ENCODE assay signal across 8 cellular contexts in the genomic region with DNA sequence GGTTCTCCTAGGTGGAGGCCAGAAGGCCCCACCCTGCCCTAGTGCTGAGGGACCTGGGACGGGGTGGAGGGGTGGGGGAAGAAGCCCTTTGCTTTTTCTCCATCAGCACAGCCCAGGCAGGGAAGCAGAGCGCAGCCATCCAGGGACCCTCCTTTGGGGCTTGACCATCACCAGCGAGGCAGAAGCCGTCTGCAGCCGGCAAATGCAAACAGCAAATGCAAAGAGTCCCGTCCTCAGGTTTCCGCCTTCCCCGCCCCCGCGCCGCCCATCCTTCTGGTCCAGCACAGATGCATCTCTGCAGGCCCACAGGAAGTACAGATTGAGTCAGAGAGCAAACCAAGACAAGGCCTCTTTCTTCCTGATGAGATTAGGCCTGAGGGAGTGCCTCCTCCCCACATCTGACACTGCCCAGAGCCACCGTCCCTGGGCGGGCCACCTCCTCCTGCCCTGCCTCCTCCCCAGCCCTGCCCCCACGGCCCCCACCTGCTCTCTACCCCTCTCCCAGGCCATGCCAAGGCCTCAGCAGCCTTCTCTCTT. TPM values are rescaled to one million over a fixed set of nuclear protein-coding genes. Genes with fewer than 3 reads are reported as not detected.
DNase-seq lines count a peak whose midpoint lies in the region; ATAC-seq and TF ChIP-seq lines count a peak whose summit lies in the region.

No MANE protein-coding gene starts in this region.

- peak; percentile 16 for DNase-seq in AG04450 (ENCODE audit: low read depth, low spot score)
- no peak for DNase-seq in RWPE2 (ENCODE audit: low spot score)
- peak; percentile 91 for DNase-seq in cerebellar cortex (ENCODE audit: low spot score)
- peak; percentile 65 for DNase-seq in neural progenitor cell (ENCODE audit: low spot score)
- no peak for DNase-seq in left lobe of liver (ENCODE audit: low spot score)
- DNase-seq in NCI-H748 treated with DMSO at 0.1 percent for 48 hours (lab: John Stamatoyannopoulos, UW) = no peak

- H3K27ac Mint-ChIP-seq in neural progenitor cell = peak overlapping the region; percentile 90

- no peaks in the 10 kb centered on the region for H3K9me3 ChIP-seq in AG04450 (ENCODE audit: control insufficient read depth, insufficient read depth, low read length)
- H3K9me3 ChIP-seq in RWPE2 (ENCODE audit: severe bottlenecking) = no peaks in the 10 kb centered on the region
- H3K9me3 ChIP-seq in neural progenitor cell (ENCODE audit: low read depth) = no peaks in the 10 kb centered on the region

- H2AFZ ChIP-seq in neural progenitor cell (replicated peaks) = no peak overlapping the region

- no peaks in the 10 kb centered on the region for H3K79me2 ChIP-seq in neural progenitor cell (ENCODE audit: low read depth)

- H4K20me1 ChIP-seq in neural progenitor cell (ENCODE audit: low read depth) = no peaks in the 10 kb centered on the region

- no peak for TF ChIP-seq CTCF in AG04450 (IDR thresholded peaks at IDR 0.05; ENCODE audit: low read depth, low read length)
- no peak for TF ChIP-seq CTCF in RWPE2 (IDR thresholded peaks at IDR 0.05; ENCODE audit: poor library complexity, severe bottlenecking)
- TF ChIP-seq CTCF in neural progenitor cell (IDR thresholded peaks at IDR 0.05) = no peak

- ATAC-seq in HG03025 (IDR thresholded peaks at IDR 0.05; ENCODE audit: low FRiP score, unreplicated experiment) = peak; percentile 93
- ATAC-seq in RWPE2 (ENCODE audit: low read depth) = peak; percentile 93
- ATAC-seq in left lobe of liver = no peak

- H3K36me3 Mint-ChIP-seq in neural progenitor cell = no peaks in the 10 kb centered on the region

- H3K4me1 Mint-ChIP-seq in neural progenitor cell = peaks cover 59% of the 10 kb centered on the region

- H3K9ac ChIP-seq in neural progenitor cell = no peak overlapping the region

- no peak overlapping the region for H3K4me3 ChIP-seq in AG04450 (ENCODE audit: low read depth, low read length)
- H3K4me3 ChIP-seq in RWPE2 (ENCODE audit: severe bottlenecking) = no peak overlapping the region
- no peak overlapping the region for H3K4me3 ChIP-seq in neural progenitor cell

- CTCF ChIA-PET in AG04450 (lab: Charles Lee) = interaction anchor here (0.6 kb wide), 1 partner anchor 12 kb away, joined by 3 read pairs; no protein-coding TSS in a partner anchor

- in situ Hi-C loops in GM18951 (cut with MboI; ENCODE audit: low sequenced_read_pairs, unreplicated experiment) = no loop called here

- no peak overlapping the region for H3K4me3 Mint-ChIP-seq in neural progenitor cell

- H3K27me3 Mint-ChIP-seq in neural progenitor cell (ENCODE audit: insufficient read depth, low read depth) = peaks cover 17% of the 10 kb centered on the region

- peaks cover 2% of the 10 kb centered on the region for H3K9me3 Mint-ChIP-seq in neural progenitor cell

- peaks cover 4% of the 10 kb centered on the region for H3K27me3 ChIP-seq in AG04450 (ENCODE audit: control insufficient read depth, insufficient read depth, low read length)
- no peaks in the 10 kb centered on the region for H3K27me3 ChIP-seq in RWPE2 (ENCODE audit: insufficient read depth, poor library complexity, severe bottlenecking)
- no peaks in the 10 kb centered on the region for H3K27me3 ChIP-seq in neural progenitor cell

- peak; percentile 21 for TF ChIP-seq POLR2A in GM18951 (IDR thresholded peaks at IDR 0.05; ENCODE audit: extremely low read depth, insufficient read depth, insufficient read length)

- POLR2A ChIA-PET in AG04450 (lab: Yijun Ruan, JAX) = no interaction called here

- H3F3A ChIP-seq in neural progenitor cell (ENCODE audit: low read depth) = peaks cover 17% of the 10 kb centered on the region

- H3K36me3 ChIP-seq in RWPE2 (ENCODE audit: low read depth) (no peaks in the 10 kb centered on the region; the same call in 1 of the 2 replicates), neural progenitor cell (no peaks in the 10 kb centered on the region)

- peak overlapping the region; percentile 55 for H3K4me2 ChIP-seq in neural progenitor cell

- H3K4me1 ChIP-seq in RWPE2 (ENCODE audit: insufficient read depth, poor library complexity, severe bottlenecking) = peaks cover 27% of the 10 kb centered on the region
- peaks cover 29% of the 10 kb centered on the region for H3K4me1 ChIP-seq in neural progenitor cell

- H3K27ac ChIP-seq in AG04450 (ENCODE audit: low read depth, low read length) (peak overlapping the region; percentile 39), RWPE2 (ENCODE audit: poor library complexity, severe bottlenecking) (peak overlapping the region; percentile 84), neural progenitor cell (no peak overlapping the region)

RNA-seq across cellular contexts. Expression of gene CORO2A, which starts 23.4 kb away (rescaled TPM):
- 1.4 TPM in 2 replicates for polyA plus RNA-seq in AG04450 (2011; rRNA removed)
- 1.9 and 2.4 TPM in 2 replicates for polyA minus RNA-seq in AG04450 (2011; rRNA and poly(A)+ RNA removed)
- total RNA-seq in neural progenitor cell (ENCODE audit: low replicate concordance) (2.4 and 3.6 TPM in 2 replicates), left lobe of liver (3.7 TPM)

RNA-seq across cellular contexts. Expression of gene TRIM14, which starts 50.0 kb away (rescaled TPM):
- 8.3 and 8.5 TPM in 2 replicates for polyA plus RNA-seq in AG04450 (2011; rRNA removed)
- 5.9 and 6.5 TPM in 2 replicates for polyA minus RNA-seq in AG04450 (2011; rRNA and poly(A)+ RNA removed)
- total RNA-seq in neural progenitor cell (ENCODE audit: low replicate concordance) = 0.17 and 2.7 TPM in 2 replicates
- 37.2 TPM for total RNA-seq in left lobe of liver

Comparison
In these comparisons a context has a peak if more than half of its experiments do, and no peak if none do; other contexts are left out.
1. DNase-seq: peak in AG04450 (single experiment), cerebellar cortex (single experiment) and neural progenitor cell (single experiment); none in RWPE2 (single experiment), left lobe of liver (single experiment) and NCI-H748 treated with DMSO at 0.1 percent for 48 hours (single experiment).
2. RNA of gene TRIM14, which starts 50.0 kb away (total RNA-seq): 37.2 TPM in left lobe of liver (single experiment); 0.17 to 2.7 TPM in neural progenitor cell; every median in the first group is over 10 times any median in the second.